In genomic region chr2:121949271-121949670, GRCh38 we compare ENCODE assay signal across 17 cellular contexts.
A peak's percentile ranks its signal among the peaks of the same experiment; 100 is the strongest.
DNase-seq lines count a peak whose midpoint lies in the region; ATAC-seq lines count a peak whose summit lies in the region.
"Had no signal": no experiment of that assay in that cellular context is flagged by ENCODE, and none has a peak within 500 bp of the region (broad histone marks: within the 10 kb centered on the region; RNA-seq: fewer than 3 reads in every experiment).

No MANE protein-coding gene starts in this region.

- H3K27ac Mint-ChIP-seq in activated naive CD4-positive, alpha-beta T cell treated with anti-CD3 and anti-CD28 coated beads, Interleukin-2, amount 50 U/mL, for 72 hours = no peak overlapping the region
- H3K27ac Mint-ChIP-seq: B cell; CD4-positive, alpha-beta T cell had no signal

- no peaks in the 10 kb centered on the region for H3K36me3 ChIP-seq in effector memory CD4-positive, alpha-beta T cell (ENCODE audit: control insufficient read depth, insufficient read depth, low read length)

- H3K27me3 ChIP-seq in effector memory CD4-positive, alpha-beta T cell (replicated peaks; ENCODE audit: control insufficient read depth, insufficient read depth, low read length, poor library complexity, severe bottlenecking) = no peaks in the 10 kb centered on the region

- H3K27ac ChIP-seq in effector memory CD4-positive, alpha-beta T cell (ENCODE audit: insufficient read depth, low read length, poor library complexity, severe bottlenecking) = no peak overlapping the region

- H3K4me1 ChIP-seq in effector memory CD4-positive, alpha-beta T cell (ENCODE audit: control insufficient read depth, insufficient read depth, low read length, poor library complexity, severe bottlenecking) = no peaks in the 10 kb centered on the region

- no peak overlapping the region for H3K4me3 ChIP-seq in effector memory CD4-positive, alpha-beta T cell (ENCODE audit: insufficient read depth, low read depth, low read length, poor library complexity, severe bottlenecking)

- no peaks in the 10 kb centered on the region for H3K9me3 Mint-ChIP-seq in activated naive CD4-positive, alpha-beta T cell treated with anti-CD3 and anti-CD28 coated beads, Interleukin-2, amount 50 U/mL, for 72 hours
- H3K9me3 Mint-ChIP-seq: CD4-positive, alpha-beta T cell had no signal

- H3K9me3 ChIP-seq in effector memory CD4-positive, alpha-beta T cell (ENCODE audit: control insufficient read depth, low read length) = no peaks in the 10 kb centered on the region
- H3K9me3 ChIP-seq: SK-N-SH had no signal

- DNase-seq in NCI-H69 (lab: John Stamatoyannopoulos, UW) (peak; percentile 81), islet precursor cell (peak; percentile 15)
- no peak for DNase-seq in effector memory CD4-positive, alpha-beta T cell
- no peak for DNase-seq in activated naive CD4-positive, alpha-beta T cell treated with anti-CD3 and anti-CD28 coated beads, Interleukin-2, amount 50 U/mL, for 72 hours (ENCODE audit: low spot score in 2 of 2)
- DNase-seq: Calu3; CD4-positive, alpha-beta T cell; DMS79 treated with DMSO at 0.1 percent for 48 hours; NCI-H1436; NCI-H2081 treated with DMSO at 0.1 percent for 48 hours; NCI-H345; PC-3; SK-N-SH; T-helper 1 cell had no signal

- ATAC-seq in GM18511 (IDR thresholded peaks at IDR 0.05; ENCODE audit: unreplicated experiment) (peak; percentile 73), HG03460 (IDR thresholded peaks at IDR 0.05; ENCODE audit: unreplicated experiment) (peak; percentile 56), HG02642 (IDR thresholded peaks at IDR 0.05; ENCODE audit: poor library complexity, unreplicated experiment) (no peak)
- ATAC-seq in activated naive CD4-positive, alpha-beta T cell treated with anti-CD3 and anti-CD28 coated beads, Interleukin-2, amount 50 U/mL, for 72 hours = no peak
- ATAC-seq: PC-3 had no signal

- H3K36me3 Mint-ChIP-seq in activated naive CD4-positive, alpha-beta T cell treated with anti-CD3 and anti-CD28 coated beads, Interleukin-2, amount 50 U/mL, for 72 hours = no peaks in the 10 kb centered on the region

Comparison
In these comparisons a context has a peak if more than half of its experiments do, and no peak if none do; other contexts are left out.
1. ATAC-seq: peak in GM18511 (single experiment) and HG03460 (single experiment); none in HG02642 (single experiment) and activated naive CD4-positive, alpha-beta T cell treated with anti-CD3 and anti-CD28 coated beads, Interleukin-2, amount 50 U/mL, for 72 hours (0 of 2).
2. DNase-seq: peak in NCI-H69 (single experiment) and islet precursor cell (single experiment); none in effector memory CD4-positive, alpha-beta T cell (0 of 3) and activated naive CD4-positive, alpha-beta T cell treated with anti-CD3 and anti-CD28 coated beads, Interleukin-2, amount 50 U/mL, for 72 hours (0 of 2).